27 cellular contexts compared by ENCODE assay signal in the genomic region with DNA sequence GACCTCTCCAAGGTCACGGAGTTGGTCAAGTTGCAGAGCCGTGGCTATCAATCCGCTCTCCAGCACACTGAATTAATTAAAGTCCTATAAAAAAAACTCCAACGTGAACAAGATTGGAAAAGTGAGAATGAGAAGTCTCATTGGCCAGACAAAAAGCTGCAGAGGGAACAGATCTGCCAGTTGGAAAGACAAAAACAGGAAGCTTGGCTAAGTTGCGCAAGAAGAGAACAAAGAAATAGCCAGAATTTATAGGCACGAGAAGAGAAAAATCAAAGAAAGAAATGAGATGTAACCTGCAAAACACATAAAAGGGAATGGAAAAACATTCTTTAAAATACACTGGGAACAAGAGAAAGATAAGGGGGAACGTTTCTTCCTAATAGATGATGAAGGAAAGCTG. TPM values are rescaled to one million over a fixed set of nuclear protein-coding genes. Genes with fewer than 3 reads are reported as not detected.
"Had no signal": no experiment of that assay in that cellular context is flagged by ENCODE, and none has a peak within 500 bp of the region (broad histone marks: within the 10 kb centered on the region; RNA-seq: fewer than 3 reads in every experiment).

No MANE protein-coding gene starts in this region.

- H3K4me3 Mint-ChIP-seq: activated CD4-positive, alpha-beta T cell treated with anti-CD3 and anti-CD28 coated beads, Interleukin-2, amount 10 ng/mL, durations not matched to agents 7 days and 5 days; activated CD8-positive, alpha-beta T cell treated with anti-CD3 and anti-CD28 coated beads for 36 hours; activated naive CD8-positive, alpha-beta T cell treated with anti-CD3 and anti-CD28 coated beads, Interleukin-2, amount 50 U/mL, for 24 hours; activated T-helper 1 cell treated with anti-CD3 and anti-CD28 coated beads, Interleukin-12 subunit alpha, Interleukin-12 subunit beta, Interleukin-2, Interleukin-4 antibody, amounts not matched to agents 30 ng/mL and 10 ng/mL and 1 ng/mL, durations not matched to agents 14 hours and 24 hours and 36 hours; brain; dendritic cell treated with granulocyte-macrophage colony-stimulating factor and Interleukin-4, amounts not matched to agents 40 ng/mL and 50 ng/mL, for 4 days; naive thymus-derived CD4-positive, alpha-beta T cell; neural crest cell; T-helper 2 cell treated with Interferon-gamma antibody and Interleukin-4, amounts not matched to agents 5 μg/mL and 100 μg/mL, for 36 hours; type B pancreatic cell had no signal

- H3K27ac Mint-ChIP-seq: activated CD4-positive, alpha-beta T cell treated with anti-CD3 and anti-CD28 coated beads, Interleukin-2, amount 10 ng/mL, durations not matched to agents 7 days and 5 days; activated CD8-positive, alpha-beta T cell treated with anti-CD3 and anti-CD28 coated beads for 36 hours; activated naive CD8-positive, alpha-beta T cell treated with anti-CD3 and anti-CD28 coated beads, Interleukin-2, amount 50 U/mL, for 24 hours; activated T-helper 1 cell treated with anti-CD3 and anti-CD28 coated beads, Interleukin-12 subunit alpha, Interleukin-12 subunit beta, Interleukin-2, Interleukin-4 antibody, amounts not matched to agents 30 ng/mL and 10 ng/mL and 1 ng/mL, durations not matched to agents 14 hours and 24 hours and 36 hours; brain; dendritic cell treated with granulocyte-macrophage colony-stimulating factor and Interleukin-4, amounts not matched to agents 40 ng/mL and 50 ng/mL, for 4 days; naive thymus-derived CD4-positive, alpha-beta T cell; T-helper 2 cell treated with Interferon-gamma antibody and Interleukin-4, amounts not matched to agents 5 μg/mL and 100 μg/mL, for 36 hours; type B pancreatic cell had no signal

- H3K27me3 ChIP-seq: foreskin keratinocyte had no signal

- H3K9me3 Mint-ChIP-seq: activated CD4-positive, alpha-beta T cell treated with anti-CD3 and anti-CD28 coated beads, Interleukin-2, amount 10 ng/mL, durations not matched to agents 7 days and 5 days; activated CD8-positive, alpha-beta T cell treated with anti-CD3 and anti-CD28 coated beads for 36 hours; activated T-helper 1 cell treated with anti-CD3 and anti-CD28 coated beads, Interleukin-12 subunit alpha, Interleukin-12 subunit beta, Interleukin-2, Interleukin-4 antibody, amounts not matched to agents 30 ng/mL and 10 ng/mL and 1 ng/mL, durations not matched to agents 14 hours and 24 hours and 36 hours; dendritic cell treated with granulocyte-macrophage colony-stimulating factor and Interleukin-4, amounts not matched to agents 40 ng/mL and 50 ng/mL, for 4 days; T-helper 2 cell treated with Interferon-gamma antibody and Interleukin-4, amounts not matched to agents 5 μg/mL and 100 μg/mL, for 36 hours; type B pancreatic cell had no signal

- H3K4me1 Mint-ChIP-seq: activated CD4-positive, alpha-beta T cell treated with anti-CD3 and anti-CD28 coated beads, Interleukin-2, amount 10 ng/mL, durations not matched to agents 7 days and 5 days; activated naive CD8-positive, alpha-beta T cell treated with anti-CD3 and anti-CD28 coated beads, Interleukin-2, amount 50 U/mL, for 24 hours; brain; naive thymus-derived CD4-positive, alpha-beta T cell; neural crest cell had no signal

- H3K9me3 ChIP-seq: left lung, spleen, thoracic aorta had no signal

- H3K36me3 Mint-ChIP-seq: brain, type B pancreatic cell had no signal

- H3K27ac ChIP-seq: foreskin keratinocyte, left lung, spleen, thoracic aorta, WERI-Rb-1 had no signal

- H3K4me1 ChIP-seq: foreskin keratinocyte, left lung, spleen had no signal

- H3K36me3 ChIP-seq: left lung, spleen, thoracic aorta, WERI-Rb-1 had no signal

- H3K4me3 ChIP-seq: left lung, lung, spleen, thoracic aorta had no signal

- DNase-seq: activated CD4-positive, alpha-beta T cell treated with anti-CD3 and anti-CD28 coated beads, Interleukin-2, amount 10 ng/mL, durations not matched to agents 7 days and 5 days; activated CD4-positive, CD25-positive, alpha-beta regulatory T cell treated with anti-CD3 and anti-CD28 coated beads, Interleukin-2, amount 50 U/mL, for 72 hours; activated CD8-positive, alpha-beta T cell treated with anti-CD3 and anti-CD28 coated beads for 36 hours; activated gamma-delta T cell; activated naive CD4-positive, alpha-beta T cell treated with anti-CD3 and anti-CD28 coated beads, Interleukin-2, amount 50 U/mL, for 16 hours; activated naive CD8-positive, alpha-beta T cell treated with anti-CD3 and anti-CD28 coated beads, Interleukin-2, amount 50 U/mL, for 24 hours; anterior cingulate cortex; effector CD4-positive, alpha-beta T cell; erythroblast; foreskin keratinocyte; hippocampal formation; kidney glomerular epithelial cell; left lung; naive thymus-derived CD4-positive, alpha-beta T cell; retina; spleen; stimulated activated CD4-positive, alpha-beta T cell treated with anti-CD3 and anti-CD28 coated beads, Interleukin-4, amount 100 ng/mL, for 24 hours; stimulated activated naive CD4-positive, alpha-beta T cell treated with Interleukin-2 at 50 U/mL for 16 hours; WERI-Rb-1 had no signal

- ATAC-seq: activated CD8-positive, alpha-beta T cell treated with anti-CD3 and anti-CD28 coated beads for 36 hours; activated naive CD8-positive, alpha-beta T cell treated with anti-CD3 and anti-CD28 coated beads, Interleukin-2, amount 50 U/mL, for 24 hours; foreskin keratinocyte; left lung; naive thymus-derived CD4-positive, alpha-beta T cell had no signal

RNA-seq across cellular contexts. Expression of gene CRTAC1, which starts 45.7 kb away (rescaled TPM):
- total RNA-seq: activated CD4-positive, alpha-beta T cell treated with anti-CD3 and anti-CD28 coated beads, Interleukin-2, amount 10 ng/mL, durations not matched to agents 7 days and 5 days; activated CD8-positive, alpha-beta T cell treated with anti-CD3 and anti-CD28 coated beads for 36 hours; activated T-helper 1 cell treated with anti-CD3 and anti-CD28 coated beads, Interleukin-12 subunit alpha, Interleukin-12 subunit beta, Interleukin-2, Interleukin-4 antibody, amounts not matched to agents 30 ng/mL and 10 ng/mL and 1 ng/mL, durations not matched to agents 14 hours and 24 hours and 36 hours; foreskin keratinocyte; naive thymus-derived CD4-positive, alpha-beta T cell had no signal
- polyA plus RNA-seq: foreskin keratinocyte; naive thymus-derived CD4-positive, alpha-beta T cell had no signal
